Comparison of ENCODE assay signal across 25 cellular contexts in the genomic region with DNA sequence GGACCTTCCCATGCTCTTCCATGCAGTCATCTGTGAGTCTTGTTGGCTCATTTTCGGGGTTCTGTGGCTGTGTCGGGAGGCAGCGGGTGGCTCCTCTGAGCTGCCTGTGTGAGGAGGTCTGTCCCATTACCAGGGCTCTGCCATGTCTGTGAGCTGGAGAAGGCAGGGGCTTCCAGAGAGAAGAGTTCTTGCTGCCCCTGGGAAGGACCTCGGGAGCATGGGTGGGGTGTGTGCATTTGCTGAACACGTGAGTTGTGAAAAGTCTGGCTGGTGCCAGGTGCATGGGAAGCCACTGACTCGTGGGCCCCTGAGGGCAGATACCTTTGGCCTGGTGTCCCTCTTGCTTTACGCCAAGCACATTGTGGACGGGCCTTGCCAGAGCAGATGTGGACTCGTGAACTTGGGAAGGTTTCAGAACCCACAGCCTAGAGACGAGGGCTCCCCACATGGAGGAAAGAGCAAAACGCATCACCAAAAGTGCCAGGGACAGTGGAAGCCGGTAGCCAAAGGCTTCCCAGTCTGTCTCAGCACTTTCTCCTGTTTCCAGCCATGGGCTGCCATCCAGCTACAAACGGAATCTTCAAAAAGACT.
"Had no signal": no experiment of that assay in that cellular context is flagged by ENCODE, and none has a peak within 500 bp of the region (broad histone marks: within the 10 kb centered on the region; RNA-seq: fewer than 3 reads in every experiment).

No MANE protein-coding gene starts in this region.

- H3K4me2 ChIP-seq: smooth muscle cell had no signal

- H3K27ac ChIP-seq: esophagus muscularis mucosa, ovary, psoas muscle, right lobe of liver, stomach, thyroid gland, vagina had no signal

- H3K4me1 ChIP-seq: esophagus muscularis mucosa, psoas muscle, right lobe of liver, stomach, thyroid gland, vagina had no signal

- DNase-seq: cerebellar nuclear complex; effector CD8-positive, alpha-beta T cell; foreskin melanocyte; mammary epithelial cell; naive thymus-derived CD8-positive, alpha-beta T cell; nephron progenitor cell; occipital lobe; ovary; stimulated activated CD4-positive, alpha-beta T cell treated with anti-CD3 and anti-CD28 coated beads, Interleukin-2, amount 100 ng/mL, for 24 hours; stimulated activated CD4-positive, alpha-beta T cell treated with anti-CD3 and anti-CD28 coated beads, Interleukin-4, amount 100 ng/mL, for 24 hours; stimulated activated naive CD4-positive, alpha-beta T cell treated with Interleukin-2 at 50 U/mL for 16 hours; stomach; thyroid gland; trophoblast cell had no signal

- H3K4me1 Mint-ChIP-seq: stimulated activated effector memory CD8-positive, alpha-beta T cell treated with anti-CD3 and anti-CD28 coated beads, Interleukin-12 subunit alpha, Interleukin-12 subunit beta, amount 100 ng/mL, for 72 hours had no signal

- H3K4me3 Mint-ChIP-seq: dendritic cell treated with granulocyte-macrophage colony-stimulating factor and Interleukin-4, amounts not matched to agents 40 ng/mL and 50 ng/mL, for 4 days; naive thymus-derived CD8-positive, alpha-beta T cell; nephron progenitor cell; stimulated activated effector memory CD8-positive, alpha-beta T cell treated with anti-CD3 and anti-CD28 coated beads, Interleukin-12 subunit alpha, Interleukin-12 subunit beta, amount 100 ng/mL, for 72 hours had no signal

- H3K27me3 ChIP-seq: ovary, right lobe of liver, thyroid gland, vagina had no signal

- H3K9me3 Mint-ChIP-seq: dendritic cell treated with granulocyte-macrophage colony-stimulating factor and Interleukin-4, amounts not matched to agents 40 ng/mL and 50 ng/mL, for 4 days; naive thymus-derived CD8-positive, alpha-beta T cell; nephron progenitor cell; stimulated activated effector memory CD8-positive, alpha-beta T cell treated with anti-CD3 and anti-CD28 coated beads, Interleukin-12 subunit alpha, Interleukin-12 subunit beta, amount 100 ng/mL, for 72 hours had no signal

- FAIRE-seq: colon, endothelial cell of umbilical vein, keratinocyte had no signal

- H3K4me3 ChIP-seq: esophagus muscularis mucosa, ovary, psoas muscle, right lobe of liver, smooth muscle cell, stomach, thyroid gland, vagina had no signal

- H3K27ac Mint-ChIP-seq: dendritic cell treated with granulocyte-macrophage colony-stimulating factor and Interleukin-4, amounts not matched to agents 40 ng/mL and 50 ng/mL, for 4 days; nephron progenitor cell; stimulated activated effector memory CD8-positive, alpha-beta T cell treated with anti-CD3 and anti-CD28 coated beads, Interleukin-12 subunit alpha, Interleukin-12 subunit beta, amount 100 ng/mL, for 72 hours had no signal

- H3K36me3 Mint-ChIP-seq: naive thymus-derived CD8-positive, alpha-beta T cell; stimulated activated effector memory CD8-positive, alpha-beta T cell treated with anti-CD3 and anti-CD28 coated beads, Interleukin-12 subunit alpha, Interleukin-12 subunit beta, amount 100 ng/mL, for 72 hours had no signal

- ATAC-seq: left lobe of liver; naive thymus-derived CD8-positive, alpha-beta T cell; psoas muscle; right lobe of liver; stimulated activated effector memory CD8-positive, alpha-beta T cell treated with anti-CD3 and anti-CD28 coated beads, Interleukin-12 subunit alpha, Interleukin-12 subunit beta, amount 100 ng/mL, for 72 hours had no signal

- H3K9me3 ChIP-seq: esophagus muscularis mucosa, ovary, psoas muscle, right lobe of liver, stomach, thyroid gland, vagina had no signal

- H3K36me3 ChIP-seq: esophagus muscularis mucosa, ovary, right lobe of liver, stomach, thyroid gland, vagina had no signal
